In genomic region chr3:139491027-139491700, GRCh38 we compare ENCODE assay signal across 1 cellular context.
TF ChIP-seq lines count a peak whose summit lies in the region.

No MANE protein-coding gene starts in this region.

TF ChIP-seq in GM23338, 12 proteins besides CTCF, POLR2A, EP300 and RAD21:
- TF ChIP-seq, protein P1, sequence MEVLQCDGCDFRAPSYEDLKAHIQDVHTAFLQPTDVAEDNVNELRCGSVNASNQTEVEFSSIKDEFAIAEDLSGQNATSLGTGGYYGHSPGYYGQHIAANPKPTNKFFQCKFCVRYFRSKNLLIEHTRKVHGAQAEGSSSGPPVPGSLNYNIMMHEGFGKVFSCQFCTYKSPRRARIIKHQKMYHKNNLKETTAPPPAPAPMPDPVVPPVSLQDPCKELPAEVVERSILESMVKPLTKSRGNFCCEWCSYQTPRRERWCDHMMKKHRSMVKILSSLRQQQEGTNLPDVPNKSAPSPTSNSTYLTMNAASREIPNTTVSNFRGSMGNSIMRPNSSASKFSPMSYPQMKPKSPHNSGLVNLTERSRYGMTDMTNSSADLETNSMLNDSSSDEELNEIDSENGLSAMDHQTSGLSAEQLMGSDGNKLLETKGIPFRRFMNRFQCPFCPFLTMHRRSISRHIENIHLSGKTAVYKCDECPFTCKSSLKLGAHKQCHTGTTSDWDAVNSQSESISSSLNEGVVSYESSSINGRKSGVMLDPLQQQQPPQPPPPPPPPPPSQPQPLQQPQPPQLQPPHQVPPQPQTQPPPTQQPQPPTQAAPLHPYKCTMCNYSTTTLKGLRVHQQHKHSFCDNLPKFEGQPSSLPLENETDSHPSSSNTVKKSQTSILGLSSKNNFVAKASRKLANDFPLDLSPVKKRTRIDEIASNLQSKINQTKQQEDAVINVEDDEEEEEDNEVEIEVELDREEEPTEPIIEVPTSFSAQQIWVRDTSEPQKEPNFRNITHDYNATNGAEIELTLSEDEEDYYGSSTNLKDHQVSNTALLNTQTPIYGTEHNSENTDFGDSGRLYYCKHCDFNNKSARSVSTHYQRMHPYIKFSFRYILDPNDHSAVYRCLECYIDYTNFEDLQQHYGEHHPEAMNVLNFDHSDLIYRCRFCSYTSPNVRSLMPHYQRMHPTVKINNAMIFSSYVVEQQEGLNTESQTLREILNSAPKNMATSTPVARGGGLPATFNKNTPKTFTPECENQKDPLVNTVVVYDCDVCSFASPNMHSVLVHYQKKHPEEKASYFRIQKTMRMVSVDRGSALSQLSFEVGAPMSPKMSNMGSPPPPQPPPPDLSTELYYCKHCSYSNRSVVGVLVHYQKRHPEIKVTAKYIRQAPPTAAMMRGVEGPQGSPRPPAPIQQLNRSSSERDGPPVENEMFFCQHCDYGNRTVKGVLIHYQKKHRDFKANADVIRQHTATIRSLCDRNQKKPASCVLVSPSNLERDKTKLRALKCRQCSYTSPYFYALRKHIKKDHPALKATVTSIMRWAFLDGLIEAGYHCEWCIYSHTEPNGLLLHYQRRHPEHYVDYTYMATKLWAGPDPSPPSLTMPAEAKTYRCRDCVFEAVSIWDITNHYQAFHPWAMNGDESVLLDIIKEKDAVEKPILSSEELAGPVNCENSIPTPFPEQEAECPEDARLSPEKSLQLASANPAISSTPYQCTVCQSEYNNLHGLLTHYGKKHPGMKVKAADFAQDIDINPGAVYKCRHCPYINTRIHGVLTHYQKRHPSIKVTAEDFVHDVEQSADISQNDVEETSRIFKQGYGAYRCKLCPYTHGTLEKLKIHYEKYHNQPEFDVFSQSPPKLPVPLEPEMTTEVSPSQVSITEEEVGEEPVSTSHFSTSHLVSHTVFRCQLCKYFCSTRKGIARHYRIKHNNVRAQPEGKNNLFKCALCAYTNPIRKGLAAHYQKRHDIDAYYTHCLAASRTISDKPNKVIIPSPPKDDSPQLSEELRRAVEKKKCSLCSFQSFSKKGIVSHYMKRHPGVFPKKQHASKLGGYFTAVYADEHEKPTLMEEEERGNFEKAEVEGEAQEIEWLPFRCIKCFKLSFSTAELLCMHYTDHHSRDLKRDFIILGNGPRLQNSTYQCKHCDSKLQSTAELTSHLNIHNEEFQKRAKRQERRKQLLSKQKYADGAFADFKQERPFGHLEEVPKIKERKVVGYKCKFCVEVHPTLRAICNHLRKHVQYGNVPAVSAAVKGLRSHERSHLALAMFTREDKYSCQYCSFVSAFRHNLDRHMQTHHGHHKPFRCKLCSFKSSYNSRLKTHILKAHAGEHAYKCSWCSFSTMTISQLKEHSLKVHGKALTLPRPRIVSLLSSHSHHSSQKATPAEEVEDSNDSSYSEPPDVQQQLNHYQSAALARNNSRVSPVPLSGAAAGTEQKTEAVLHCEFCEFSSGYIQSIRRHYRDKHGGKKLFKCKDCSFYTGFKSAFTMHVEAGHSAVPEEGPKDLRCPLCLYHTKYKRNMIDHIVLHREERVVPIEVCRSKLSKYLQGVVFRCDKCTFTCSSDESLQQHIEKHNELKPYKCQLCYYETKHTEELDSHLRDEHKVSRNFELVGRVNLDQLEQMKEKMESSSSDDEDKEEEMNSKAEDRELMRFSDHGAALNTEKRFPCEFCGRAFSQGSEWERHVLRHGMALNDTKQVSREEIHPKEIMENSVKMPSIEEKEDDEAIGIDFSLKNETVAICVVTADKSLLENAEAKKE (CRISPR knock-in tag; IDR thresholded peaks at IDR 0.05): no peak
- no peak for TF ChIP-seq EZH2phosphoT487 (IDR thresholded peaks at IDR 0.05; ENCODE audit: unreplicated experiment)
